ENCODE assay signal across 1 cellular context in genomic region chr7:24819916-24820689, GRCh38.
A peak's percentile ranks its signal among the peaks of the same experiment; 100 is the strongest.
TF ChIP-seq lines count a peak whose summit lies in the region.

No MANE protein-coding gene starts in this region.

TF ChIP-seq in K562, 482 proteins besides CTCF, POLR2A, EP300 and RAD21 (continued from another document and continues in another):
- TF ChIP-seq CHD7 (IDR thresholded peaks at IDR 0.05; ENCODE audit: low read depth, low read length) (no peak), RUNX1 (IDR thresholded peaks at IDR 0.05; ENCODE audit: low read depth) (no peak), NR2F6 (CRISPR knock-in tag; IDR thresholded peaks at IDR 0.05) (no peak), GABPA (tag; conservative IDR thresholded peaks at IDR 0.05; ENCODE audit: low read depth) (peak; percentile 37), ARNT (IDR thresholded peaks at IDR 0.05) (peak in 1 of 2 experiments; percentile 48; a peak in 1 of 4 replicates), ZNF3 (CRISPR knock-in tag; IDR thresholded peaks at IDR 0.05) (no peak), UBTF (IDR thresholded peaks at IDR 0.05; ENCODE audit: borderline replicate concordance in 1 of 2, low read depth in 2 of 2, low read length in 2 of 2) (0 out of 4 replicates have a peak, but pooled peaks of 1 of the 2 experiments have one; percentile 26), ZBTB11 (CRISPR knock-in tag; IDR thresholded peaks at IDR 0.05) (no peak), THAP12 (CRISPR knock-in tag; IDR thresholded peaks at IDR 0.05) (no peak), TBL1XR1 (IDR thresholded peaks at IDR 0.05; ENCODE audit: low read length in 2 of 2) (0 out of 4 replicates have a peak, but pooled peaks of 1 of the 2 experiments have one; percentile 15), ZFX (CRISPR knock-in tag; IDR thresholded peaks at IDR 0.05) (peak; percentile 51; the same call in 1 of the 2 replicates), MEF2D (tag; conservative IDR thresholded peaks at IDR 0.05; ENCODE audit: low read depth) (no peak), MAZ (CRISPR knock-in tag; conservative IDR thresholded peaks at IDR 0.05 in 1 of 2, IDR thresholded peaks at IDR 0.05 in 1 of 2) (peak in 1 of 2 experiments; percentile 79; a peak in 2 of 4 replicates), EHMT2 (IDR thresholded peaks at IDR 0.05) (no peak), ZNF384 (IDR thresholded peaks at IDR 0.05; ENCODE audit: low read depth, low read length) (no peak), CEBPG (CRISPR knock-in tag; IDR thresholded peaks at IDR 0.05) (peak; percentile 62; the same call in 1 of the 2 replicates), CEBPG (tag; conservative IDR thresholded peaks at IDR 0.05 in 1 of 2, IDR thresholded peaks at IDR 0.05 in 1 of 2) (peak; percentile 68 to 69), PATZ1 (CRISPR knock-in tag; IDR thresholded peaks at IDR 0.05; ENCODE audit: borderline replicate concordance) (no peak), U2AF1 (optimal IDR thresholded peaks at IDR 0.05; ENCODE audit: low read depth, low read length) (no peak), DMBX1 (CRISPR knock-in tag; IDR thresholded peaks at IDR 0.05; ENCODE audit: borderline replicate concordance) (no peak), ZEB2 (IDR thresholded peaks at IDR 0.05) (peak; percentile 32; the same call in 1 of the 2 replicates), FOXA1 (IDR thresholded peaks at IDR 0.05; ENCODE audit: borderline replicate concordance) (no peak), ZNF165 (CRISPR knock-in tag; IDR thresholded peaks at IDR 0.05; ENCODE audit: borderline replicate concordance) (no peak), PHB2 (IDR thresholded peaks at IDR 0.05; ENCODE audit: low read depth) (no peak), SIN3A (IDR thresholded peaks at IDR 0.05; ENCODE audit: borderline replicate concordance in 2 of 2, control insufficient read depth in 1 of 2, low read depth in 2 of 2, low read length in 2 of 2) (no peak), ZNF212 (CRISPR knock-in tag; IDR thresholded peaks at IDR 0.05) (no peak), DACH1 (IDR thresholded peaks at IDR 0.05; ENCODE audit: partially characterized antibody) (no peak), HDAC3 (IDR thresholded peaks at IDR 0.05; ENCODE audit: borderline replicate concordance, partially characterized antibody) (no peak), FOXO4 (CRISPR knock-in tag; IDR thresholded peaks at IDR 0.05) (no peak), TAF9B (IDR thresholded peaks at IDR 0.05; ENCODE audit: partially characterized antibody) (no peak), PTTG1 (tag; IDR thresholded peaks at IDR 0.05; ENCODE audit: low read depth) (no peak), E2F3 (CRISPR knock-in tag; IDR thresholded peaks at IDR 0.05) (no peak), MAFF (IDR thresholded peaks at IDR 0.05; ENCODE audit: low read length) (no peak), PREB (CRISPR knock-in tag; IDR thresholded peaks at IDR 0.05) (no peak), EP400 (IDR thresholded peaks at IDR 0.05) (no peak)
